10 cellular contexts compared by ENCODE assay signal in the genomic region with DNA sequence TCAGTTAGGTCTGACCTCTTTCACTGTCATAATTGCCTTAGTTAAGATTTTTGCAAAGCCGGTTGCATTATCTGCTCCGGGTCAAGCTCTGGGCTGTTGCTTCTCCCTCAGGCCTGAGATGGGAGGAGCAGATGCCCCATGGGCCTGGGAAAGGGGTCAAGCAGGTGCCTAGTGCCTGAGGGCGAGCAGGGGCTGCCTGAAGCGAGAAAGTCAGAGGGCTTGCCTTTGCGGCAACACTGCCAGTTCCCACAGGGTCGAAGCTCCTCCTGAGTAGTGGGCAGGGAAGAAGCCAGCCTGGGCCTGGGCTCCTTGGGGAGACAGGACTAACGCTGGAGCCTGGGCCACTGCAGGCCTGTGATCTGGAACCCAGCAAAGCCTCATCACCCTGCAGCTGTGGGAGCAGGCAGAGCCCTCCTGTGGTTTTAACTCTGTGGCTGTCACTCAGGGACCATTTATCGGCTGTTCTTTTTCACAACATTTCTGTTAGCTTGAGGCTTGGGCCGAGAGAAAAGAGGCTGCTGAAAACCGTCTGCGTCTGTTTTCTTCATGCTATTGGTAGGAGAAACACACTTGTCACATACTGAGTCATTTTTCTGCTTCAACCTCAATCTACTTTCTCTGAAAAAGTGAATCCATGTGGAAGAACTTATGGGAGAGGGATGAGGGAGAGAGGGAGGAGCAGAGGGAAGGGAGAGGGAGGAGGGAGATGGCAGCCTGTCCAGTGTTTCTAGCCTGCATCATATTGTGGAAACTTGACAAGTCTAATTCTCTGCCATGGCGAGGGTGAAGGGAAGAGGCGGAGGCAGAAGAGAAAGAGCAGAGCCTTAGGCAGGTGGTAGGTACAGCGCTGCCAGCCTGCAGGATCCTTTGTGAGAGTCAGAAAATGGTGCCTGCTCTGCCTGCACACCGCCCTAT.
DNase-seq lines count a peak whose midpoint lies in the region; ATAC-seq, FAIRE-seq and TF ChIP-seq lines count a peak whose summit lies in the region.
"Had no signal": no experiment of that assay in that cellular context is flagged by ENCODE, and none has a peak within 500 bp of the region (broad histone marks: within the 10 kb centered on the region; RNA-seq: fewer than 3 reads in every experiment).

No MANE protein-coding gene starts in this region.

- no peaks in the 10 kb centered on the region for H3K36me3 ChIP-seq in astrocyte (ENCODE audit: insufficient read depth, low read length)

- no peak overlapping the region for H3K4me2 ChIP-seq in astrocyte (ENCODE audit: low read length)

- no peaks in the 10 kb centered on the region for H3K9me3 ChIP-seq in astrocyte (ENCODE audit: insufficient read depth, low read depth, low read length)

- no peaks in the 10 kb centered on the region for H3K36me3 Mint-ChIP-seq in astrocyte (ENCODE audit: low read depth, unreplicated experiment)
- H3K36me3 Mint-ChIP-seq in progenitor cell of endocrine pancreas (ENCODE audit: insufficient read depth) = peaks cover 4% of the 10 kb centered on the region

- no peak overlapping the region for H3K9ac ChIP-seq in astrocyte (ENCODE audit: low read length)

- no peaks in the 10 kb centered on the region for H3K4me1 ChIP-seq in astrocyte (ENCODE audit: insufficient read depth, low read length)

- H3K27me3 ChIP-seq in astrocyte (ENCODE audit: insufficient read depth, low read length) = no peaks in the 10 kb centered on the region

- H3K4me3 Mint-ChIP-seq in astrocyte (ENCODE audit: unreplicated experiment) (no peak overlapping the region), progenitor cell of endocrine pancreas (ENCODE audit: low read depth) (no peak overlapping the region)

- DNase-seq in activated T-cell treated with anti-CD3 and anti-CD28 coated beads, Interleukin-2, amount 50 U/mL, for 1 hour = peak; percentile 49
- DNase-seq in activated T-cell treated with anti-CD3 and anti-CD28 coated beads for 4 hours (no peak), NCI-H2081 treated with DMSO at 0.1 percent for 48 hours (lab: John Stamatoyannopoulos, UW) (peak; percentile 40), astrocyte (ENCODE audit: low read depth) (peak; percentile 46), retina (peak; percentile 61), progenitor cell of endocrine pancreas (ENCODE audit: low spot score, unreplicated experiment) (no peak), iPS-NIHi7 (ENCODE audit: extremely low spot score) (no peak)

- H3K9me3 Mint-ChIP-seq in astrocyte (ENCODE audit: unreplicated experiment) = no peaks in the 10 kb centered on the region
- H3K9me3 Mint-ChIP-seq in progenitor cell of endocrine pancreas (ENCODE audit: low read depth) = peaks cover 18% of the 10 kb centered on the region

- H3K27me3 Mint-ChIP-seq in astrocyte (ENCODE audit: low read depth, unreplicated experiment) (no peaks in the 10 kb centered on the region), progenitor cell of endocrine pancreas (no peaks in the 10 kb centered on the region)

- H3K27ac Mint-ChIP-seq in astrocyte (ENCODE audit: unreplicated experiment) = peak overlapping the region; percentile 42
- H3K27ac Mint-ChIP-seq in progenitor cell of endocrine pancreas = no peak overlapping the region

- H3K4me1 Mint-ChIP-seq in astrocyte (ENCODE audit: low read depth, unreplicated experiment) (peaks cover 35% of the 10 kb centered on the region), progenitor cell of endocrine pancreas (ENCODE audit: low read depth) (no peaks in the 10 kb centered on the region)

- H3K79me2 ChIP-seq in astrocyte (ENCODE audit: insufficient read depth, low read length) = no peaks in the 10 kb centered on the region

- no peak for TF ChIP-seq CTCF in astrocyte (IDR thresholded peaks at IDR 0.05; ENCODE audit: insufficient read depth, low read depth, low read length)
- no peak for TF ChIP-seq CTCF in progenitor cell of endocrine pancreas (IDR thresholded peaks at IDR 0.05; ENCODE audit: unreplicated experiment)

- no peak overlapping the region for H3K27ac ChIP-seq in astrocyte (ENCODE audit: low read depth, low read length)
- H3K27ac ChIP-seq: VCaP had no signal

- FAIRE-seq in astrocyte (lab: Jason Lieb, UNC) = no peak
- FAIRE-seq: G401.6 had no signal

- no peak overlapping the region for H3K4me3 ChIP-seq in astrocyte (ENCODE audit: insufficient read depth, low read depth, low read length)

- no peak for ATAC-seq in GM18870 (IDR thresholded peaks at IDR 0.05; ENCODE audit: unreplicated experiment)

- H2AFZ ChIP-seq in astrocyte (ENCODE audit: low read depth, low read length) = no peak overlapping the region

- H4K20me1 ChIP-seq in astrocyte (ENCODE audit: insufficient read depth, low read length) = no peaks in the 10 kb centered on the region

Comparison
In these comparisons a context has a peak if more than half of its experiments do, and no peak if none do; other contexts are left out.
1. DNase-seq: peak in activated T-cell treated with anti-CD3 and anti-CD28 coated beads, Interleukin-2, amount 50 U/mL, for 1 hour (single experiment), NCI-H2081 treated with DMSO at 0.1 percent for 48 hours (single experiment), astrocyte (single experiment) and retina (single experiment); none in activated T-cell treated with anti-CD3 and anti-CD28 coated beads for 4 hours (single experiment), progenitor cell of endocrine pancreas (single experiment) and iPS-NIHi7 (single experiment).